ENCODE assay signal across 15 cellular contexts in genomic region chr2:26568076-26568890, GRCh38.
"Had no signal": no experiment of that assay in that cellular context is flagged by ENCODE, and none has a peak within 500 bp of the region (broad histone marks: within the 10 kb centered on the region; RNA-seq: fewer than 3 reads in every experiment).

No MANE protein-coding gene starts in this region.

- H3K27ac ChIP-seq: psoas muscle, testis, uterus had no signal

- H3K4me1 ChIP-seq: psoas muscle, uterus had no signal

- ATAC-seq: psoas muscle; stimulated activated naive CD8-positive, alpha-beta T cell treated with anti-CD3 and anti-CD28 coated beads, Interleukin-15, amount 100 ng/mL, for 72 hours had no signal

- H3K36me3 ChIP-seq: uterus had no signal

- H3K27me3 ChIP-seq: testis had no signal

- H3K4me3 Mint-ChIP-seq: naive B cell; stimulated activated naive CD8-positive, alpha-beta T cell treated with anti-CD3 and anti-CD28 coated beads, Interleukin-15, amount 100 ng/mL, for 72 hours had no signal

- H3K9me3 ChIP-seq: psoas muscle, testis, uterus had no signal

- H3K27ac Mint-ChIP-seq: naive B cell; stimulated activated naive CD8-positive, alpha-beta T cell treated with anti-CD3 and anti-CD28 coated beads, Interleukin-15, amount 100 ng/mL, for 72 hours had no signal

- H3K9me3 Mint-ChIP-seq: naive B cell; stimulated activated naive CD8-positive, alpha-beta T cell treated with anti-CD3 and anti-CD28 coated beads, Interleukin-15, amount 100 ng/mL, for 72 hours had no signal

- H3K4me3 ChIP-seq: lung, psoas muscle, testis, uterus had no signal

- DNase-seq: activated CD4-positive, alpha-beta T cell treated with anti-CD3 and anti-CD28 coated beads, Interleukin-2, amount 50 U/mL, for 1 hour; activated T-cell treated with anti-CD3 and anti-CD28 coated beads, Interleukin-2, amount 50 U/mL, for 48 hours; caudate nucleus; cortex of kidney; erythroblast; hippocampal formation; naive B cell; nucleus accumbens; psoas muscle; stimulated activated CD4-positive, alpha-beta T cell treated with anti-CD3 and anti-CD28 coated beads, Interleukin-4, amount 100 ng/mL, for 24 hours; stimulated activated naive CD8-positive, alpha-beta T cell treated with anti-CD3 and anti-CD28 coated beads, Interleukin-15, amount 100 ng/mL, for 72 hours; T-helper 2 cell; testis; uterus had no signal
